Comparison of ENCODE assay signal across 13 cellular contexts in the genomic region with DNA sequence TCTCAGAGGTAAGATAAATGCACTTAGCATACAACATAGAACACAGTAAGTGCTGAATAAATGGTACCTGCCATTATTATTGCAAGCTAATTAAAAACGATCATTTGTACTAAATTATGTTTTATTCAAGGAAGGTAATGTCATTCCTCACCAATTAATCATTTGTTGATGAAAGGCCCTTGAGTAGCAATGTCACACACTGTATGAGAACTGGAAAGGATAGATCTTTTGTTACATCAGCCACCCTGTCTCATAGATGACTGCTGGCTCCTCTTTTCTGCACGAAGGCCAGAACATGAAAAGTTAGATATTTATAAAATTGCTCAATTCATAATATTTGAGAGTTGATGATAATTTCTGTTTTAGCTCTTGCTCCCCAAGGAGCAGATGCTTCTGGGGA.
DNase-seq lines count a peak whose midpoint lies in the region; ATAC-seq and TF ChIP-seq lines count a peak whose summit lies in the region.
"Had no signal": no experiment of that assay in that cellular context is flagged by ENCODE, and none has a peak within 500 bp of the region (broad histone marks: within the 10 kb centered on the region; RNA-seq: fewer than 3 reads in every experiment).

No MANE protein-coding gene starts in this region.

- no peaks in the 10 kb centered on the region for H4K20me1 ChIP-seq in GM23248 (ENCODE audit: insufficient read depth)
- H4K20me1 ChIP-seq: BLaER1 treated with 17β-estradiol and CSF1 and Interleukin-3, amounts not matched to agents 10 nM and 100 nM had no signal

- peak overlapping the region; percentile 97 for H3K27ac Mint-ChIP-seq in chondrocyte (ENCODE audit: unreplicated experiment)
- no peak overlapping the region for H3K27ac Mint-ChIP-seq in stimulated activated naive CD8-positive, alpha-beta T cell treated with anti-CD3 and anti-CD28 coated beads, Interleukin-15, amount 100 ng/mL, for 72 hours
- no peak overlapping the region for H3K27ac Mint-ChIP-seq in activated CD8-positive, alpha-beta memory T cell treated with anti-CD3 and anti-CD28 coated beads, Interleukin-2, amount 10 ng/mL, durations not matched to agents 7 days and 5 days

- H2AFZ ChIP-seq in GM23248, result no peak overlapping the region; the same call in 1 of the 2 replicates

- peak; percentile 55 for DNase-seq in GM23248
- no peak for DNase-seq in chondrocyte (ENCODE audit: low spot score)
- DNase-seq in left lung, result no peak
- DNase-seq in NCI-H187 (lab: John Stamatoyannopoulos, UW), result no peak
- no peak for DNase-seq in stimulated activated naive CD8-positive, alpha-beta T cell treated with anti-CD3 and anti-CD28 coated beads, Interleukin-15, amount 100 ng/mL, for 72 hours
- DNase-seq in CD1c-positive myeloid dendritic cell (ENCODE audit: extremely low spot score), result no peak
- no peak for DNase-seq in activated CD8-positive, alpha-beta memory T cell treated with anti-CD3 and anti-CD28 coated beads, Interleukin-2, amount 10 ng/mL, durations not matched to agents 7 days and 5 days
- DNase-seq: activated CD4-positive, alpha-beta T cell treated with anti-CD3 and anti-CD28 coated beads, Interleukin-2, amount 50 U/mL, for 48 hours; activated naive CD4-positive, alpha-beta T cell; NCI-H2171 had no signal

- peaks cover 3% of the 10 kb centered on the region for H3K36me3 Mint-ChIP-seq in chondrocyte (ENCODE audit: low read depth)
- H3K36me3 Mint-ChIP-seq in activated CD8-positive, alpha-beta memory T cell treated with anti-CD3 and anti-CD28 coated beads, Interleukin-2, amount 10 ng/mL, durations not matched to agents 7 days and 5 days, result no peaks in the 10 kb centered on the region

- H3K9me2 ChIP-seq in GM23248 (ENCODE audit: insufficient read depth), result no peaks in the 10 kb centered on the region

- TF ChIP-seq CTCF in chondrocyte (IDR thresholded peaks at IDR 0.05) (no peak), left lung (IDR thresholded peaks at IDR 0.05) (no peak)

- H3K9me3 Mint-ChIP-seq in chondrocyte (ENCODE audit: low read depth), result no peaks in the 10 kb centered on the region
- H3K9me3 Mint-ChIP-seq in stimulated activated naive CD8-positive, alpha-beta T cell treated with anti-CD3 and anti-CD28 coated beads, Interleukin-15, amount 100 ng/mL, for 72 hours, result peaks cover 0 to 10% of the 10 kb centered on the region in 2 donors
- peaks cover 2% of the 10 kb centered on the region for H3K9me3 Mint-ChIP-seq in activated CD8-positive, alpha-beta memory T cell treated with anti-CD3 and anti-CD28 coated beads, Interleukin-2, amount 10 ng/mL, durations not matched to agents 7 days and 5 days (ENCODE audit: low read depth)

- peaks cover 21% of the 10 kb centered on the region; the same call in 1 of the 2 replicates for H3K79me2 ChIP-seq in GM23248 (ENCODE audit: insufficient read depth)

- H3K9ac ChIP-seq in GM23248 (peak overlapping the region; percentile 78), stomach smooth muscle (ENCODE audit: low read length in 2 of 2) (peak overlapping the region in 1 of 2 donors; percentile 22)
- H3K9ac ChIP-seq: BLaER1 treated with 17β-estradiol and CSF1 and Interleukin-3, amounts not matched to agents 10 nM and 100 nM had no signal

- peak overlapping the region; percentile 80 for H3K4me2 ChIP-seq in GM23248 (ENCODE audit: unreplicated experiment)

- H3K36me3 ChIP-seq in GM23248 (ENCODE audit: low read depth), result peaks cover 3% of the 10 kb centered on the region
- H3K36me3 ChIP-seq in left lung, result no peaks in the 10 kb centered on the region
- no peaks in the 10 kb centered on the region for H3K36me3 ChIP-seq in stomach smooth muscle (ENCODE audit: control insufficient read depth in 2 of 2, insufficient read depth in 2 of 2, low read length in 2 of 2)
- H3K36me3 ChIP-seq: BLaER1 treated with 17β-estradiol and CSF1 and Interleukin-3, amounts not matched to agents 10 nM and 100 nM had no signal

- H3K27ac ChIP-seq in GM23248, result peak overlapping the region; percentile 98
- peak overlapping the region; percentile 59 to 74 for H3K27ac ChIP-seq in left lung
- H3K27ac ChIP-seq in stomach smooth muscle (ENCODE audit: low read length), result peak overlapping the region; percentile 69
- H3K27ac ChIP-seq: BLaER1 treated with 17β-estradiol and CSF1 and Interleukin-3, amounts not matched to agents 10 nM and 100 nM; HL-60 had no signal

- H3K4me1 Mint-ChIP-seq in chondrocyte (ENCODE audit: low read depth), result peaks cover 80% of the 10 kb centered on the region
- H3K4me1 Mint-ChIP-seq in stimulated activated naive CD8-positive, alpha-beta T cell treated with anti-CD3 and anti-CD28 coated beads, Interleukin-15, amount 100 ng/mL, for 72 hours, result no peaks in the 10 kb centered on the region
- no peaks in the 10 kb centered on the region for H3K4me1 Mint-ChIP-seq in activated CD8-positive, alpha-beta memory T cell treated with anti-CD3 and anti-CD28 coated beads, Interleukin-2, amount 10 ng/mL, durations not matched to agents 7 days and 5 days

- in situ Hi-C loops in GM23248 (cut with MboI), result no loop called here

- intact Hi-C loops in left lung (cut with DNase I), result no loop called here

- no peak overlapping the region for H3K4me3 Mint-ChIP-seq in chondrocyte (ENCODE audit: unreplicated experiment)
- H3K4me3 Mint-ChIP-seq in stimulated activated naive CD8-positive, alpha-beta T cell treated with anti-CD3 and anti-CD28 coated beads, Interleukin-15, amount 100 ng/mL, for 72 hours, result no peak overlapping the region
- no peak overlapping the region for H3K4me3 Mint-ChIP-seq in activated CD8-positive, alpha-beta memory T cell treated with anti-CD3 and anti-CD28 coated beads, Interleukin-2, amount 10 ng/mL, durations not matched to agents 7 days and 5 days

- 0 out of 2 replicates have a peak overlapping the region, but pooled peaks have one; percentile 52 for H3K4me3 ChIP-seq in GM23248
- no peak overlapping the region for H3K4me3 ChIP-seq in left lung
- H3K4me3 ChIP-seq in stomach smooth muscle (ENCODE audit: low read length in 2 of 2), result no peak overlapping the region
- H3K4me3 ChIP-seq: BLaER1 treated with 17β-estradiol and CSF1 and Interleukin-3, amounts not matched to agents 10 nM and 100 nM had no signal

- WGBS in GM23248 (ENCODE audit: low coverage in 1 of 2, low lambda C conversion rate in 2 of 2, missing lambda C conversion rate in 2 of 2), 2 experiments, result 7 to 10% methylated on average over 2 of the region's 2 CpGs

- H3K9me3 ChIP-seq in GM23248 (ENCODE audit: low read depth) (no peaks in the 10 kb centered on the region), left lung (peaks cover 0 to 5% of the 10 kb centered on the region in 2 donors), stomach smooth muscle (ENCODE audit: control insufficient read depth in 2 of 2, low read length in 2 of 2) (no peaks in the 10 kb centered on the region)

- no peak for ATAC-seq in left lung
- ATAC-seq in stimulated activated naive CD8-positive, alpha-beta T cell treated with anti-CD3 and anti-CD28 coated beads, Interleukin-15, amount 100 ng/mL, for 72 hours, result no peak
- ATAC-seq in activated CD8-positive, alpha-beta memory T cell treated with anti-CD3 and anti-CD28 coated beads, Interleukin-2, amount 10 ng/mL, durations not matched to agents 7 days and 5 days, result no peak

- H3K27me3 ChIP-seq in GM23248 (replicated peaks; ENCODE audit: insufficient read depth), result no peaks in the 10 kb centered on the region
- H3K27me3 ChIP-seq in left lung, result no peaks in the 10 kb centered on the region
- H3K27me3 ChIP-seq in stomach smooth muscle (ENCODE audit: control insufficient read depth in 1 of 2, insufficient read depth in 2 of 2, low read length in 2 of 2), result no peaks in the 10 kb centered on the region
- H3K27me3 ChIP-seq: BLaER1 treated with 17β-estradiol and CSF1 and Interleukin-3, amounts not matched to agents 10 nM and 100 nM had no signal

- CTCF ChIA-PET in activated CD8-positive, alpha-beta memory T cell treated with anti-CD3 and anti-CD28 coated beads, Interleukin-2, amount 10 ng/mL, durations not matched to agents 7 days and 5 days (lab: Charles Lee), result no interaction called here

- H3K4me1 ChIP-seq in GM23248 (ENCODE audit: insufficient read depth), result peaks cover 68% of the 10 kb centered on the region
- H3K4me1 ChIP-seq in left lung, result peaks cover 16 to 19% of the 10 kb centered on the region in 2 donors
- H3K4me1 ChIP-seq in stomach smooth muscle (ENCODE audit: control insufficient read depth, insufficient read depth, low read length), result peaks cover 6% of the 10 kb centered on the region

- H3F3A ChIP-seq in GM23248 (ENCODE audit: insufficient read depth), result peaks cover 57% of the 10 kb centered on the region

- no peaks in the 10 kb centered on the region for H3K27me3 Mint-ChIP-seq in chondrocyte (ENCODE audit: low read depth)
- H3K27me3 Mint-ChIP-seq in stimulated activated naive CD8-positive, alpha-beta T cell treated with anti-CD3 and anti-CD28 coated beads, Interleukin-15, amount 100 ng/mL, for 72 hours, result no peaks in the 10 kb centered on the region
- peaks cover 3% of the 10 kb centered on the region for H3K27me3 Mint-ChIP-seq in activated CD8-positive, alpha-beta memory T cell treated with anti-CD3 and anti-CD28 coated beads, Interleukin-2, amount 10 ng/mL, durations not matched to agents 7 days and 5 days
